In genomic region chr2:25251032-25251460, GRCh38 we compare ENCODE assay signal across 8 cellular contexts.
DNase-seq lines count a peak whose midpoint lies in the region; ATAC-seq and TF ChIP-seq lines count a peak whose summit lies in the region.

No MANE protein-coding gene starts in this region.

- TF ChIP-seq CTCF in adrenal gland (IDR thresholded peaks at IDR 0.05), result peak in 1 of 6 experiments; percentile 10
- TF ChIP-seq CTCF in lower lobe of right lung (IDR thresholded peaks at IDR 0.05), result no peak
- TF ChIP-seq CTCF in transverse colon (IDR thresholded peaks at IDR 0.05), result no peak

- H4K20me1 ChIP-seq in BLaER1, result peaks cover 47% of the 10 kb centered on the region

- no peak for TF ChIP-seq POLR2A in adrenal gland (IDR thresholded peaks at IDR 0.05)
- no peak for TF ChIP-seq POLR2A in transverse colon (IDR thresholded peaks at IDR 0.05)

- no peak for TF ChIP-seq EP300 in transverse colon (IDR thresholded peaks at IDR 0.05; ENCODE audit: low read depth)

- H3K9me3 ChIP-seq in BLaER1 (no peaks in the 10 kb centered on the region), adrenal gland (replicated peaks in 1 of 3) (no peaks in the 10 kb centered on the region), lower lobe of right lung (no peaks in the 10 kb centered on the region), transverse colon (no peaks in the 10 kb centered on the region)

- H3K36me3 ChIP-seq in BLaER1, result peaks cover 58% of the 10 kb centered on the region
- H3K36me3 ChIP-seq in adrenal gland (replicated peaks in 1 of 2), result peaks cover 0 to 37% of the 10 kb centered on the region in 2 donors
- H3K36me3 ChIP-seq in lower lobe of right lung, result peaks cover 29% of the 10 kb centered on the region
- H3K36me3 ChIP-seq in transverse colon, result peaks cover 0 to 14% (median 7%) of the 10 kb centered on the region in 4 donors

- no peak for DNase-seq in adrenal gland
- no peak for DNase-seq in lower lobe of right lung
- no peak for DNase-seq in transverse colon
- no peak for DNase-seq in H4 (ENCODE audit: low spot score)
- DNase-seq in NCI-H774 (lab: John Stamatoyannopoulos, UW), result no peak
- no peak for DNase-seq in RPMI8226

- WGBS in adrenal gland, 4 donors, result 41 to 63% (median 52%) methylated on average over 4 to 16 of the region's 16 CpGs
- WGBS in transverse colon (ENCODE audit: low coverage in 1 of 2), 2 donors, result 26% methylated on average over 16 of the region's 16 CpGs; no CpG with 5 or more reads in 1 of the 2 donors

- H3K4me3 ChIP-seq in BLaER1 (peak overlapping the region; percentile 93), adrenal gland (peak overlapping the region in 1 of 4 donors; percentile 60), lower lobe of right lung (peak overlapping the region; percentile 74), transverse colon (peak overlapping the region in 3 of 4 donors; percentile 70 to 77 (median 74))

- H3K27ac ChIP-seq in BLaER1 (peak overlapping the region; percentile 99), adrenal gland (peak overlapping the region in 4 of 5 donors; percentile 68 to 94 (median 90)), lower lobe of right lung (peak overlapping the region; percentile 83), transverse colon (peak overlapping the region; percentile 84 to 90 (median 88))

- H3K27me3 ChIP-seq in BLaER1 (no peaks in the 10 kb centered on the region), adrenal gland (no peaks in the 10 kb centered on the region), lower lobe of right lung (ENCODE audit: low read depth) (no peaks in the 10 kb centered on the region), transverse colon (no peaks in the 10 kb centered on the region)

- intact Hi-C loops in adrenal gland (cut with DNase I) (no loop called here), lower lobe of right lung (cut with DNase I) (no loop called here), transverse colon (cut with DNase I; ENCODE audit: low total_unique reads) (no loop called here)

- ATAC-seq in HG02981 (IDR thresholded peaks at IDR 0.05; ENCODE audit: unreplicated experiment), result peak; percentile 5
- ATAC-seq in lower lobe of right lung, result no peak

- peak overlapping the region; percentile 87 for H3K4me2 ChIP-seq in BLaER1

- in situ Hi-C loops in transverse colon (cut with MboI; ENCODE audit: low pct_ligation_motif_present in 1 of 4, low pct_unique_long_range_greater_than_20kb in 1 of 4, low sequenced_read_pairs in 3 of 4), result no loop called here

- peak overlapping the region; percentile 99 for H3K9ac ChIP-seq in BLaER1

- H3K4me1 ChIP-seq in BLaER1 (peaks cover 32% of the 10 kb centered on the region), adrenal gland (replicated peaks in 1 of 2) (peaks cover 17 to 32% of the 10 kb centered on the region in 2 donors), lower lobe of right lung (peaks cover 20% of the 10 kb centered on the region), transverse colon (peaks cover 0 to 21% (median 17%) of the 10 kb centered on the region in 4 donors)
